20 cellular contexts compared by ENCODE assay signal in the genomic region with DNA sequence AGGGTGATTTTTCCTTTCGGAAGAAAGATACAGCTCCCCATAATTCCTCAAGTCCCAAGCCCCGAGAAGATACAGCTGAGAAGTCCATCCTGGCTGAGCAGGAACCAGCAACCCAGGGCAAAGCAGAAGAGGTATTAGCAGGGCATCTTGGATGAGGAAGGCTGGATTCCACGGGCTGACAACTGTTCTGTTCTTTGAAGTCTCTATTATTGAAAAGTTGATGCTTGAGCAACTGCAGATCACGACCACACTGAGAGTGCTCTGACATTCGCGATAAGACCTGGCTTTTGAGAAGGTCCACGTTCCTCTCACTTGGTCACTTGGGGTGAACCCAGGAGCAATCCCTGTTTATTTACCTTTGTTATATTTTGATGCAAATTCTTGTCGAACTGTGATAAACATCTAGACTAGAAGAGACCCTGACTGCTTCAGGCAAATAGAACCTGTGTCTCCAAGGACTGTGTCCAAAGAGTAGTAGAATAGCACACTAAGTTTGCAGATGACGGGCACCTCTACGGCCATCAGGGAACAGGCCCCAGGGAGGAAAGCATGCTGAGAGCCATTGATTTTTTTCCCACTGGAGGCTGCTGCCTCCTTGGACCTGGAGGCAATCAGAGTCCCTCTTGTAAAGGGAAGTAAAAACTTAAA.
DNase-seq lines count a peak whose midpoint lies in the region; ATAC-seq and TF ChIP-seq lines count a peak whose summit lies in the region.
"Had no signal": no experiment of that assay in that cellular context is flagged by ENCODE, and none has a peak within 500 bp of the region (broad histone marks: within the 10 kb centered on the region; RNA-seq: fewer than 3 reads in every experiment).

No MANE protein-coding gene starts in this region.

- H4K20me1 ChIP-seq in BLaER1: no peaks in the 10 kb centered on the region

- no peaks in the 10 kb centered on the region for H3K27me3 Mint-ChIP-seq in neural crest cell (ENCODE audit: low read depth)

- no peak for DNase-seq in neural crest cell (ENCODE audit: low read depth, low spot score)
- DNase-seq in stimulated activated CD4-positive, alpha-beta T cell treated with anti-CD3 and anti-CD28 coated beads, Interleukin-15, amount 100 ng/mL, for 24 hours: no peak
- no peak for DNase-seq in kidney glomerular epithelial cell (lab: John Stamatoyannopoulos, UW)
- DNase-seq in foreskin fibroblast: no peak
- DNase-seq: activated CD4-positive, alpha-beta T cell treated with anti-CD3 and anti-CD28 coated beads, Interleukin-2, amount 50 U/mL, for 4 hours; activated naive CD4-positive, alpha-beta T cell treated with anti-CD3 and anti-CD28 coated beads, Interleukin-2, amount 50 U/mL, for 16 hours; activated T-cell treated with anti-CD3 and anti-CD28 coated beads, Interleukin-2, amount 50 U/mL, for 4 hours; immature natural killer cell; KBM-7; NCI-H1092; NCI-H2171; Peyer's patch; right cardiac atrium; stimulated activated CD4-positive, alpha-beta T cell treated with anti-CD3 and anti-CD28 coated beads, Interleukin-1b, Interleukin-23, amount 100 ng/mL, for 48 hours; uterus had no signal

- peaks cover 12% of the 10 kb centered on the region for H3K9me3 ChIP-seq in BLaER1
- no peaks in the 10 kb centered on the region for H3K9me3 ChIP-seq in HUES6 (ENCODE audit: control insufficient read depth, insufficient read depth, low read depth, low read length)
- no peaks in the 10 kb centered on the region for H3K9me3 ChIP-seq in ectodermal cell (ENCODE audit: control insufficient read depth, low read length)
- H3K9me3 ChIP-seq: Peyer's patch, uterus had no signal

- H3K27me3 ChIP-seq in BLaER1: no peaks in the 10 kb centered on the region
- H3K27me3 ChIP-seq in HUES6 (ENCODE audit: control insufficient read depth, insufficient read depth, low read length): no peaks in the 10 kb centered on the region
- no peaks in the 10 kb centered on the region for H3K27me3 ChIP-seq in ectodermal cell (ENCODE audit: control insufficient read depth, insufficient read depth, low read length, poor library complexity, severe bottlenecking)
- H3K27me3 ChIP-seq: Peyer's patch, uterus had no signal

- H3K27ac ChIP-seq in BLaER1: no peak overlapping the region
- peak overlapping the region; percentile 81; the same call in 1 of the 2 replicates for H3K27ac ChIP-seq in HUES6 (ENCODE audit: low read depth, low read length)
- H3K27ac ChIP-seq in ectodermal cell (ENCODE audit: insufficient read depth, low read depth, low read length, poor library complexity, severe bottlenecking): peak overlapping the region; percentile 91
- H3K27ac ChIP-seq: epithelial cell of prostate, Peyer's patch, uterus had no signal

- H3K4me1 Mint-ChIP-seq in neural crest cell: peaks cover 41% of the 10 kb centered on the region

- H3K4me3 Mint-ChIP-seq in neural crest cell: no peak overlapping the region
- H3K4me3 Mint-ChIP-seq: activated T-cell treated with anti-CD3 and anti-CD28 coated beads, Interleukin-2, amount 50 U/mL, for 4 hours; immature natural killer cell had no signal

- peak overlapping the region; percentile 34; the same call in 1 of the 2 replicates for H3K4me2 ChIP-seq in BLaER1

- no peak for ATAC-seq in GM18867 (IDR thresholded peaks at IDR 0.05; ENCODE audit: unreplicated experiment)
- ATAC-seq: activated T-cell treated with anti-CD3 and anti-CD28 coated beads, Interleukin-2, amount 50 U/mL, for 4 hours; right cardiac atrium had no signal

- peak overlapping the region; percentile 35 for H3K27ac Mint-ChIP-seq in neural crest cell (ENCODE audit: unreplicated experiment)

- peaks cover 13% of the 10 kb centered on the region for H3K4me1 ChIP-seq in BLaER1
- peaks cover 35% of the 10 kb centered on the region for H3K4me1 ChIP-seq in HUES6 (ENCODE audit: control insufficient read depth, insufficient read depth, low read length)
- peaks cover 41% of the 10 kb centered on the region for H3K4me1 ChIP-seq in ectodermal cell (ENCODE audit: control insufficient read depth, insufficient read depth, low read length)
- H3K4me1 ChIP-seq: uterus had no signal

- H3K9me3 Mint-ChIP-seq in neural crest cell: peaks cover 4% of the 10 kb centered on the region
- H3K9me3 Mint-ChIP-seq: immature natural killer cell had no signal

- H3K9ac ChIP-seq in BLaER1: no peak overlapping the region
- peak overlapping the region; percentile 60 for H3K9ac ChIP-seq in HUES6 (ENCODE audit: low read length)

- TF ChIP-seq CTCF in neural crest cell (conservative IDR thresholded peaks at IDR 0.05): no peak
- no peak for TF ChIP-seq CTCF in foreskin fibroblast (IDR thresholded peaks at IDR 0.05; ENCODE audit: low read depth, low read length)

- H3K36me3 Mint-ChIP-seq in neural crest cell (ENCODE audit: low read depth): peaks cover 6% of the 10 kb centered on the region

- 28 to 36% methylated on average over 10 of the region's 10 CpGs for WGBS in ectodermal cell, 2 experiments

- no peaks in the 10 kb centered on the region for H3K36me3 ChIP-seq in BLaER1
- H3K36me3 ChIP-seq in HUES6 (ENCODE audit: control insufficient read depth, insufficient read depth, low read length): no peaks in the 10 kb centered on the region
- no peaks in the 10 kb centered on the region for H3K36me3 ChIP-seq in ectodermal cell (ENCODE audit: control insufficient read depth, insufficient read depth, low read length)
- H3K36me3 ChIP-seq: Peyer's patch, uterus had no signal

- H3K4me3 ChIP-seq in BLaER1: no peak overlapping the region
- peak overlapping the region; percentile 17; the same call in 1 of the 2 replicates for H3K4me3 ChIP-seq in HUES6 (ENCODE audit: low read depth, low read length)
- no peak overlapping the region for H3K4me3 ChIP-seq in ectodermal cell (ENCODE audit: insufficient read depth, low read depth, low read length)
- H3K4me3 ChIP-seq in foreskin fibroblast (ENCODE audit: low read depth in 1 of 2, low read length in 2 of 2): no peak overlapping the region
- H3K4me3 ChIP-seq: Peyer's patch, uterus had no signal
